Comparison of ENCODE assay signal across 8 cellular contexts in the genomic region with DNA sequence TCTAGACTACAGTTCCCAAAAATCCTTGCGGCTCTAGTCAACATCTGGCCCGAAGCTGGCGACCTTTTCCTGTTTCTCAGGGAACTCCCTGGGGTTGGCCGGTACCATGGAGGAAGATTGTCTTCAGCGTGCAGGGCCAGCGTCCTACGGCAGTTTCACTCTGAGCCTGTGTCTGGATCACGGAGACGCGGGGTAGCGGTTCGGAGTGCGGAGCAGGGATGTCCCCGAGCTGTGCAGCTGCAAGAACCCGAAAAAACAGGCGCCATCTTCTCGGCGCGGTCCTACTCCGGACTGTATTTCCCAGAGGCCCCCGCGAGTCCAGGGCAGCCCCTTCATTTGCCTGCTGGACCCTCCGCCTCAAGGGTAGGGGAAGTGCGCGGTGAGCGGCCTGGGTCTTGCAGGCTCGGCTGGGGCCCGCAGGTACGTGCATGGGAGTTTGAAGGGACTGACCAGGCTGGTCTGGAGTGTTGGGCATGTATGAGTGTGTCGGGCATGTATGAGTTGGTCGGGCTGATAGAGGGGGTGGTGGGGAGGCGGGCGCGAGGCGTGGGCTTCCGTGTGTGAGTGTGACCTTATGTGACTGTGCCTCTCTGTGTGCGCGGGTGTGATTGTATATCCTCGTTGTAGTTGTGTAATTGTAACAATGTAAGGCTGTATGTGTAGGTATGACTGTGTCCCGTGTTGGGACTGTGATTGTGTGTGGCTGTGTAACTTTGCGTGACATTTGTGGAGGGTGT. TPM values are rescaled to one million over a fixed set of nuclear protein-coding genes. Genes with fewer than 3 reads are reported as not detected.
A peak's percentile ranks its signal among the peaks of the same experiment; 100 is the strongest.
DNase-seq lines count a peak whose midpoint lies in the region; ATAC-seq and TF ChIP-seq lines count a peak whose summit lies in the region.

A gene (plus strand): TSS at position 360 of the 737 bp plus-strand sequence. CDS start 12,240 bp downstream, outside the sequence.

- POLR2A ChIA-PET in activated CD4-positive, alpha-beta memory T cell treated with anti-CD3 and anti-CD28 coated beads for 36 hours (lab: Charles Lee): interaction anchor here (0.5 to 1.6 kb wide), 4 partner anchors 11 to 729 kb away, joined by 3 to 6 read pairs (median 3); a partner anchor contains a TSS

- intact Hi-C loops in activated CD4-positive, alpha-beta memory T cell treated with anti-CD3 and anti-CD28 coated beads for 36 hours (cut with micrococcal nuclease): loop anchor here (1.0 to 10.0 kb wide), 9 partner anchors 8 to 1003 kb away; a partner anchor contains a TSS
- intact Hi-C loops in lower lobe of right lung (cut with DNase I): no loop called here

- no peaks in the 10 kb centered on the region for H3K9me3 ChIP-seq in lower lobe of right lung

- CTCF ChIA-PET in activated CD4-positive, alpha-beta memory T cell treated with anti-CD3 and anti-CD28 coated beads for 36 hours (lab: Charles Lee): interaction anchor here (1.1 to 1.7 kb wide), 2 partner anchors 9 to 245 kb away, joined by 4 read pairs; no protein-coding TSS in a partner anchor

- peaks cover 5% of the 10 kb centered on the region for H3K4me1 ChIP-seq in lower lobe of right lung

- peaks cover 37% of the 10 kb centered on the region for H3K36me3 Mint-ChIP-seq in activated CD4-positive, alpha-beta memory T cell treated with anti-CD3 and anti-CD28 coated beads for 36 hours

- peaks cover 19% of the 10 kb centered on the region for H3K4me1 Mint-ChIP-seq in activated CD4-positive, alpha-beta memory T cell treated with anti-CD3 and anti-CD28 coated beads for 36 hours (ENCODE audit: low read depth)

- H3K36me3 ChIP-seq in lower lobe of right lung: peaks cover 11% of the 10 kb centered on the region

- DNase-seq in NCI-H748 (lab: John Stamatoyannopoulos, UW; ENCODE audit: unreplicated experiment) (peak; percentile 95), ecto neural progenitor cell (ENCODE audit: low spot score) (peak; percentile 93), lower lobe of right lung (peak; percentile 93)
- DNase-seq in activated CD4-positive, alpha-beta memory T cell treated with anti-CD3 and anti-CD28 coated beads for 36 hours: peak; percentile 90
- peak; percentile 48 to 71 (median 55) for DNase-seq in stimulated activated CD4-positive, alpha-beta T cell treated with anti-CD3 and anti-CD28 coated beads, TNF-alpha, amount 100 ng/mL, for 1 hour (ENCODE audit: low read depth in 3 of 3, low spot score in 1 of 3)

- H3K27me3 ChIP-seq in lower lobe of right lung (ENCODE audit: low read depth): no peaks in the 10 kb centered on the region

- no peaks in the 10 kb centered on the region for H3K27me3 Mint-ChIP-seq in activated CD4-positive, alpha-beta memory T cell treated with anti-CD3 and anti-CD28 coated beads for 36 hours

- H3K4me3 ChIP-seq in lower lobe of right lung: peak within 1 kb of the TSS; percentile 81

- peak; percentile 94 for ATAC-seq in GM19395 (IDR thresholded peaks at IDR 0.05; ENCODE audit: unreplicated experiment)
- ATAC-seq in HG03558 (IDR thresholded peaks at IDR 0.05; ENCODE audit: extremely low read depth, unreplicated experiment): peak; percentile 65
- ATAC-seq in lower lobe of right lung: peak; percentile 99

- peak within 1 kb of the TSS; percentile 99 for H3K27ac Mint-ChIP-seq in activated CD4-positive, alpha-beta memory T cell treated with anti-CD3 and anti-CD28 coated beads for 36 hours

- TF ChIP-seq CTCF in C4-2B (conservative IDR thresholded peaks at IDR 0.05) (no peak), lower lobe of right lung (IDR thresholded peaks at IDR 0.05) (no peak)

- H3K4me3 Mint-ChIP-seq in activated CD4-positive, alpha-beta memory T cell treated with anti-CD3 and anti-CD28 coated beads for 36 hours: peak within 1 kb of the TSS; percentile 99

- peaks cover 4% of the 10 kb centered on the region for H3K9me3 Mint-ChIP-seq in activated CD4-positive, alpha-beta memory T cell treated with anti-CD3 and anti-CD28 coated beads for 36 hours

- H3K27ac ChIP-seq in C4-2B (peak within 1 kb of the TSS; percentile 82), lower lobe of right lung (peak within 1 kb of the TSS; percentile 89)

RNA-seq across cellular contexts. Expression of the gene that starts here (rescaled TPM):
- 1 to 10 TPM; 7.7 TPM for total RNA-seq in activated CD4-positive, alpha-beta memory T cell treated with anti-CD3 and anti-CD28 coated beads for 36 hours
- 12.0 TPM for total RNA-seq in lower lobe of right lung

Comparison
In these comparisons a context has a peak if more than half of its experiments do, and no peak if none do; other contexts are left out.
1. Peak in every context shown above with its lines: DNase-seq, ATAC-seq, H3K4me3 ChIP-seq and H3K27ac ChIP-seq.